8 cellular contexts compared by ENCODE assay signal in genomic region chr19:53908106-53908932, GRCh38. TPM values are rescaled to one million over a fixed set of nuclear protein-coding genes. Genes with fewer than 3 reads are reported as not detected.
DNase-seq lines count a peak whose midpoint lies in the region; ATAC-seq and TF ChIP-seq lines count a peak whose summit lies in the region.

No MANE protein-coding gene starts in this region.

- no peak overlapping the region for H3K27ac Mint-ChIP-seq in activated CD4-positive, alpha-beta memory T cell treated with anti-CD3 and anti-CD28 coated beads, Interleukin-2, amount 10 ng/mL, durations not matched to agents 7 days and 5 days
- H3K27ac Mint-ChIP-seq in naive B cell: peak overlapping the region in 1 of 6 donors; percentile 93

- no peaks in the 10 kb centered on the region for H3K9me3 ChIP-seq in HUES64 (ENCODE audit: insufficient read depth, low read depth, low read length)

- peaks cover 35% of the 10 kb centered on the region for H3K27me3 ChIP-seq in BJ (ENCODE audit: control insufficient read depth, insufficient read depth, low read length)
- peaks cover 68% of the 10 kb centered on the region for H3K27me3 ChIP-seq in HUES64 (ENCODE audit: insufficient read depth, low read length)

- H3K36me3 Mint-ChIP-seq in activated CD4-positive, alpha-beta memory T cell treated with anti-CD3 and anti-CD28 coated beads, Interleukin-2, amount 10 ng/mL, durations not matched to agents 7 days and 5 days (ENCODE audit: low read depth): no peaks in the 10 kb centered on the region
- H3K36me3 Mint-ChIP-seq in naive B cell: peaks cover 0 to 56% of the 10 kb centered on the region in 2 donors

- DNase-seq in BJ (ENCODE audit: low read depth) (no peak), ecto neural progenitor cell (ENCODE audit: low spot score) (peak; percentile 83), naive B cell (peak; percentile 24), RKO (ENCODE audit: low spot score) (no peak), NCI-H345 treated with DMSO at 0.1 percent for 48 hours (lab: John Stamatoyannopoulos, UW; ENCODE audit: unreplicated experiment) (no peak)
- peak; percentile 61 for DNase-seq in activated CD4-positive, alpha-beta memory T cell treated with anti-CD3 and anti-CD28 coated beads, Interleukin-2, amount 10 ng/mL, durations not matched to agents 7 days and 5 days

- H3K4me1 ChIP-seq in HUES64 (ENCODE audit: insufficient read depth, low read length): peaks cover 3% of the 10 kb centered on the region; the same call in 1 of the 2 replicates

- H3K4me1 Mint-ChIP-seq in activated CD4-positive, alpha-beta memory T cell treated with anti-CD3 and anti-CD28 coated beads, Interleukin-2, amount 10 ng/mL, durations not matched to agents 7 days and 5 days: peaks cover 38% of the 10 kb centered on the region
- H3K4me1 Mint-ChIP-seq in naive B cell: peaks cover 35 to 45% (median 37%) of the 10 kb centered on the region in 3 donors

- H3K4me3 Mint-ChIP-seq in activated CD4-positive, alpha-beta memory T cell treated with anti-CD3 and anti-CD28 coated beads, Interleukin-2, amount 10 ng/mL, durations not matched to agents 7 days and 5 days: no peak overlapping the region
- peak overlapping the region; percentile 49 to 83 (median 73) for H3K4me3 Mint-ChIP-seq in naive B cell

- ATAC-seq in naive B cell (ENCODE audit: low read depth in 2 of 2): peak; percentile 66 to 69

- no peaks in the 10 kb centered on the region for H3K9me3 Mint-ChIP-seq in activated CD4-positive, alpha-beta memory T cell treated with anti-CD3 and anti-CD28 coated beads, Interleukin-2, amount 10 ng/mL, durations not matched to agents 7 days and 5 days
- peaks cover 3 to 8% (median 5%) of the 10 kb centered on the region in 7 donors for H3K9me3 Mint-ChIP-seq in naive B cell

- H3K36me3 ChIP-seq in BJ (ENCODE audit: control insufficient read depth, insufficient read depth, low read length) (no peaks in the 10 kb centered on the region), HUES64 (ENCODE audit: insufficient read depth, low read length) (no peaks in the 10 kb centered on the region)

- CTCF ChIA-PET in BJ (lab: Yijun Ruan, JAX): interaction anchor here (0.9 to 2.8 kb wide), 5 partner anchors 9 to 115 kb away, joined by 4 to 31 read pairs (median 4); no protein-coding TSS in a partner anchor
- CTCF ChIA-PET in activated CD4-positive, alpha-beta memory T cell treated with anti-CD3 and anti-CD28 coated beads, Interleukin-2, amount 10 ng/mL, durations not matched to agents 7 days and 5 days (lab: Charles Lee): interaction anchor here (1.0 to 1.3 kb wide), 4 partner anchors 9 to 116 kb away, joined by 3 to 8 read pairs (median 4); no protein-coding TSS in a partner anchor

- H3K27me3 Mint-ChIP-seq in activated CD4-positive, alpha-beta memory T cell treated with anti-CD3 and anti-CD28 coated beads, Interleukin-2, amount 10 ng/mL, durations not matched to agents 7 days and 5 days: peaks cover 64% of the 10 kb centered on the region
- peaks cover 72 to 92% (median 88%) of the 10 kb centered on the region in 3 donors for H3K27me3 Mint-ChIP-seq in naive B cell

- WGBS in HUES64: under 1% methylated on average over 51 of the region's 51 CpGs

- H3K27ac ChIP-seq in HUES64 (ENCODE audit: low read depth, low read length): no peak overlapping the region
- H3K27ac ChIP-seq in temporal lobe (ENCODE audit: low read depth, low read length): peak overlapping the region; percentile 61

- TF ChIP-seq CTCF in BJ (IDR thresholded peaks at IDR 0.05; ENCODE audit: insufficient read depth, low read depth, low read length): no peak

- no peak overlapping the region for H3K9ac ChIP-seq in HUES64 (ENCODE audit: low read depth, low read length)

- H3K4me3 ChIP-seq in BJ (ENCODE audit: low read depth, low read length) (peak overlapping the region; percentile 9; the same call in 1 of the 2 replicates), HUES64 (ENCODE audit: low read length) (peak overlapping the region; percentile 62)

- POLR2A ChIA-PET in BJ (lab: Charles Lee): no interaction called here
- POLR2A ChIA-PET in activated CD4-positive, alpha-beta memory T cell treated with anti-CD3 and anti-CD28 coated beads, Interleukin-2, amount 10 ng/mL, durations not matched to agents 7 days and 5 days (lab: Charles Lee): no interaction called here

RNA-seq across cellular contexts. Expression of gene CACNG7, which starts 0.8 kb away (rescaled TPM):
- polyA plus RNA-seq in BJ (2011; rRNA removed) (0.50 and 0.90 TPM in 2 replicates), naive B cell (ENCODE audit: low read depth in 6 of 6) (not detected)
- 0.09 TPM in 1 of 2 replicates, not detected in the other for polyA minus RNA-seq in BJ (2011; rRNA and poly(A)+ RNA removed)
- polyA plus RNA-seq in HUES64 (2013, experiment 1 of 2): 19.4 TPM
- 38.6 TPM for polyA plus RNA-seq in HUES64 (2013, experiment 2 of 2)
- total RNA-seq in activated CD4-positive, alpha-beta memory T cell treated with anti-CD3 and anti-CD28 coated beads, Interleukin-2, amount 10 ng/mL, durations not matched to agents 7 days and 5 days: not detected
- total RNA-seq in temporal lobe: 12.0 TPM

RNA-seq across cellular contexts. Expression of gene PRKCG, which starts 26.3 kb away (rescaled TPM):
- polyA plus RNA-seq in BJ (2011; rRNA removed): not detected in 2 replicates
- not detected in 2 replicates for polyA minus RNA-seq in BJ (2011; rRNA and poly(A)+ RNA removed)
- 3.2 TPM for polyA plus RNA-seq in HUES64 (2013, experiment 1 of 2)
- polyA plus RNA-seq in HUES64 (2013, experiment 2 of 2): 4.6 TPM
- not detected for total RNA-seq in activated CD4-positive, alpha-beta memory T cell treated with anti-CD3 and anti-CD28 coated beads, Interleukin-2, amount 10 ng/mL, durations not matched to agents 7 days and 5 days
- under 1 TPM in 2 of 6 donors, not detected in 4; 0.31 to 0.35 TPM for polyA plus RNA-seq in naive B cell (ENCODE audit: low read depth in 6 of 6)
- 2.0 TPM for total RNA-seq in temporal lobe

RNA-seq across cellular contexts. Expression of gene MYADM, which starts 40.6 kb away (rescaled TPM):
- polyA plus RNA-seq in BJ (2011; rRNA removed) (92.9 and 134 TPM in 2 replicates), naive B cell (ENCODE audit: low read depth in 6 of 6) (10 to 100 TPM; 13.8 to 56.4 (median 34.9) TPM)
- 92.6 and 170 TPM in 2 replicates for polyA minus RNA-seq in BJ (2011; rRNA and poly(A)+ RNA removed)
- 40.2 TPM for polyA plus RNA-seq in HUES64 (2013, experiment 1 of 2)
- polyA plus RNA-seq in HUES64 (2013, experiment 2 of 2): 49.6 TPM
- 100 to 1,000 TPM; 109 TPM for total RNA-seq in activated CD4-positive, alpha-beta memory T cell treated with anti-CD3 and anti-CD28 coated beads, Interleukin-2, amount 10 ng/mL, durations not matched to agents 7 days and 5 days
- 3.9 TPM for total RNA-seq in temporal lobe

RNA-seq across cellular contexts. Expression of gene CACNG8, which starts 54.4 kb away (rescaled TPM):
- polyA plus RNA-seq in BJ (2011; rRNA removed): 0.01 and 0.02 TPM in 2 replicates
- not detected in 2 replicates for polyA minus RNA-seq in BJ (2011; rRNA and poly(A)+ RNA removed)
- 1.6 TPM for polyA plus RNA-seq in HUES64 (2013, experiment 1 of 2)
- polyA plus RNA-seq in HUES64 (2013, experiment 2 of 2): 2.5 TPM
- total RNA-seq in activated CD4-positive, alpha-beta memory T cell treated with anti-CD3 and anti-CD28 coated beads, Interleukin-2, amount 10 ng/mL, durations not matched to agents 7 days and 5 days: under 1 TPM in 1 of 2 experiments, not detected in 1; 0.05 TPM
- polyA plus RNA-seq in naive B cell (ENCODE audit: low read depth in 6 of 6): not detected
- total RNA-seq in temporal lobe: 7.6 TPM

Comparison
In these comparisons a context has a peak if more than half of its experiments do, and no peak if none do; other contexts are left out.
1. DNase-seq: peak in activated CD4-positive, alpha-beta memory T cell treated with anti-CD3 and anti-CD28 coated beads, Interleukin-2, amount 10 ng/mL, durations not matched to agents 7 days and 5 days (single experiment), ecto neural progenitor cell (single experiment) and naive B cell (single experiment); none in BJ (single experiment), RKO (single experiment) and NCI-H345 treated with DMSO at 0.1 percent for 48 hours (single experiment).
2. RNA of gene CACNG7, which starts 0.8 kb away (total RNA-seq): 12.0 TPM in temporal lobe (single experiment); not detected in activated CD4-positive, alpha-beta memory T cell treated with anti-CD3 and anti-CD28 coated beads, Interleukin-2, amount 10 ng/mL, durations not matched to agents 7 days and 5 days; every median in the first group is over 10 times any median in the second.
3. RNA of gene MYADM, which starts 40.6 kb away (total RNA-seq): 109 TPM in activated CD4-positive, alpha-beta memory T cell treated with anti-CD3 and anti-CD28 coated beads, Interleukin-2, amount 10 ng/mL, durations not matched to agents 7 days and 5 days; 3.9 TPM in temporal lobe (single experiment); every median in the first group is over 10 times any median in the second.